ENCODE assay signal across 8 cellular contexts in genomic region chr10:14878266-14879054, GRCh38. TPM values are rescaled to one million over a fixed set of nuclear protein-coding genes. Genes with fewer than 3 reads are reported as not detected.
DNase-seq lines count a peak whose midpoint lies in the region; ATAC-seq and TF ChIP-seq lines count a peak whose summit lies in the region.

A gene with protein sequence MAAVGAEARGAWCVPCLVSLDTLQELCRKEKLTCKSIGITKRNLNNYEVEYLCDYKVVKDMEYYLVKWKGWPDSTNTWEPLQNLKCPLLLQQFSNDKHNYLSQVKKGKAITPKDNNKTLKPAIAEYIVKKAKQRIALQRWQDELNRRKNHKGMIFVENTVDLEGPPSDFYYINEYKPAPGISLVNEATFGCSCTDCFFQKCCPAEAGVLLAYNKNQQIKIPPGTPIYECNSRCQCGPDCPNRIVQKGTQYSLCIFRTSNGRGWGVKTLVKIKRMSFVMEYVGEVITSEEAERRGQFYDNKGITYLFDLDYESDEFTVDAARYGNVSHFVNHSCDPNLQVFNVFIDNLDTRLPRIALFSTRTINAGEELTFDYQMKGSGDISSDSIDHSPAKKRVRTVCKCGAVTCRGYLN (plus strand): TSS chr10:14878866. CDS start chr10:14878889, 23 bp downstream.

- no peaks in the 10 kb centered on the region for H3K9me3 ChIP-seq in naive thymus-derived CD4-positive, alpha-beta T cell (ENCODE audit: control insufficient read depth in 2 of 3, low read length in 3 of 3)

- POLR2A ChIA-PET in naive thymus-derived CD4-positive, alpha-beta T cell (lab: Charles Lee) = interaction anchor here (0.8 to 2.8 kb wide), 9 partner anchors 20 to 321 kb away, joined by 3 to 28 read pairs (median 3); partner anchors contain the start of genes CDNF, DCLRE1C, HSPA14 and MSANTD7

- peak; percentile 93 for ATAC-seq in naive thymus-derived CD4-positive, alpha-beta T cell
- ATAC-seq in stimulated activated memory B cell treated with anti-CD40 and anti-IgM and Interleukin-4, amounts not matched to agents 10 μg/mL and 1 μg/mL and 100 μg/mL, for 72 hours = peak; percentile 99

- peak within 1 kb of the TSS; percentile 92 for H3K4me3 ChIP-seq in LNCaP clone FGC (ENCODE audit: low read depth, low read length)
- H3K4me3 ChIP-seq in naive thymus-derived CD4-positive, alpha-beta T cell (ENCODE audit: low read length) = peak within 1 kb of the TSS; percentile 92

- H3K9me3 Mint-ChIP-seq in naive thymus-derived CD4-positive, alpha-beta T cell = no peaks in the 10 kb centered on the region
- no peaks in the 10 kb centered on the region for H3K9me3 Mint-ChIP-seq in stimulated activated memory B cell treated with anti-CD40 and anti-IgM and Interleukin-4, amounts not matched to agents 10 μg/mL and 1 μg/mL and 100 μg/mL, for 72 hours

- peak within 1 kb of the TSS; percentile 92 to 97 (median 94) for H3K4me3 Mint-ChIP-seq in naive thymus-derived CD4-positive, alpha-beta T cell
- H3K4me3 Mint-ChIP-seq in stimulated activated memory B cell treated with anti-CD40 and anti-IgM and Interleukin-4, amounts not matched to agents 10 μg/mL and 1 μg/mL and 100 μg/mL, for 72 hours = peak within 1 kb of the TSS; percentile 92

- H3K36me3 ChIP-seq in naive thymus-derived CD4-positive, alpha-beta T cell (ENCODE audit: control insufficient read depth in 2 of 3, insufficient read depth in 3 of 3, low read length in 3 of 3) = peaks cover 0 to 5% (median 0%) of the 10 kb centered on the region in 3 experiments

- peak within 1 kb of the TSS; percentile 87 for H3K27ac ChIP-seq in naive thymus-derived CD4-positive, alpha-beta T cell (ENCODE audit: low read depth, low read length)

- intact Hi-C loops in naive thymus-derived CD4-positive, alpha-beta T cell (cut with micrococcal nuclease) = loop anchor here (1.0 to 10.0 kb wide), 18 partner anchors 26 to 1939 kb away; partner anchors contain the start of genes CDNF (in 2 of the 2), DCLRE1C (in 2 of the 2), HSPA14 (in 2 of the 2) and MEIG1 (in 2 of the 2)

- H3K4me1 ChIP-seq in naive thymus-derived CD4-positive, alpha-beta T cell (ENCODE audit: control insufficient read depth in 2 of 2, insufficient read depth in 2 of 2, low read length in 2 of 2) = peaks cover 4 to 7% of the 10 kb centered on the region in 2 donors

- DNase-seq in EH (ENCODE audit: low read depth) (peak; percentile 95), H4 (ENCODE audit: low spot score) (peak; percentile 71), LNCaP clone FGC (ENCODE audit: low read depth) (peak; percentile 72), RPMI8226 (peak; percentile 97), fibroblast of gingiva (ENCODE audit: low read depth) (peak; percentile 95)
- DNase-seq in activated T-helper 1 cell treated with anti-CD3 and anti-CD28 coated beads, Interleukin-2, amount 50 U/mL, for 16 hours (ENCODE audit: low read depth in 1 of 2, low spot score in 1 of 2) = peak; percentile 82 to 90
- peak; percentile 81 to 97 (median 87) for DNase-seq in naive thymus-derived CD4-positive, alpha-beta T cell

- no peaks in the 10 kb centered on the region for H3K27me3 ChIP-seq in naive thymus-derived CD4-positive, alpha-beta T cell (ENCODE audit: control insufficient read depth in 2 of 2, insufficient read depth in 2 of 2, low read length in 2 of 2)

- peaks cover 7 to 46% (median 41%) of the 10 kb centered on the region in 7 donors for H3K4me1 Mint-ChIP-seq in naive thymus-derived CD4-positive, alpha-beta T cell
- H3K4me1 Mint-ChIP-seq in stimulated activated memory B cell treated with anti-CD40 and anti-IgM and Interleukin-4, amounts not matched to agents 10 μg/mL and 1 μg/mL and 100 μg/mL, for 72 hours = peaks cover 35% of the 10 kb centered on the region

- 0 out of 2 replicates have a peak, but pooled peaks have one; percentile 4 for TF ChIP-seq CTCF in LNCaP clone FGC (IDR thresholded peaks at IDR 0.05; ENCODE audit: control insufficient read depth, extremely low read depth, insufficient read depth)

- H3K27ac Mint-ChIP-seq in naive thymus-derived CD4-positive, alpha-beta T cell = peak within 1 kb of the TSS; percentile 71 to 94 (median 91)
- peak within 1 kb of the TSS; percentile 90 for H3K27ac Mint-ChIP-seq in stimulated activated memory B cell treated with anti-CD40 and anti-IgM and Interleukin-4, amounts not matched to agents 10 μg/mL and 1 μg/mL and 100 μg/mL, for 72 hours

- CTCF ChIA-PET in naive thymus-derived CD4-positive, alpha-beta T cell (lab: Charles Lee) = interaction anchor here (1.2 kb wide), 1 partner anchor 41 kb away, joined by 3 read pairs; the partner anchor contains the start of gene CDNF

- peaks cover 0 to 8% (median 0%) of the 10 kb centered on the region in 5 donors for H3K36me3 Mint-ChIP-seq in naive thymus-derived CD4-positive, alpha-beta T cell
- H3K36me3 Mint-ChIP-seq in stimulated activated memory B cell treated with anti-CD40 and anti-IgM and Interleukin-4, amounts not matched to agents 10 μg/mL and 1 μg/mL and 100 μg/mL, for 72 hours = peaks cover 8% of the 10 kb centered on the region

- H3K27me3 Mint-ChIP-seq in naive thymus-derived CD4-positive, alpha-beta T cell = no peaks in the 10 kb centered on the region
- no peaks in the 10 kb centered on the region for H3K27me3 Mint-ChIP-seq in stimulated activated memory B cell treated with anti-CD40 and anti-IgM and Interleukin-4, amounts not matched to agents 10 μg/mL and 1 μg/mL and 100 μg/mL, for 72 hours

RNA-seq across cellular contexts. Expression of the gene that starts here (rescaled TPM):
- total RNA-seq in H4 (2014; rRNA removed; shearing (Covaris generic)) = 15.5 and 27.6 TPM in 2 replicates
- total RNA-seq in naive thymus-derived CD4-positive, alpha-beta T cell = 10 to 100 TPM in 1 of 5 experiments, 1 to 10 TPM in 4; 2.4 to 25.0 (median 6.8) TPM
- polyA plus RNA-seq in naive thymus-derived CD4-positive, alpha-beta T cell = 1 to 10 TPM; 6.4 to 7.2 TPM

Comparison
In these comparisons a context has a peak if more than half of its experiments do, and no peak if none do; other contexts are left out.
1. Peak in every context shown above with its lines: DNase-seq, ATAC-seq, H3K4me3 ChIP-seq and H3K27ac ChIP-seq.